ENCODE assay signal across 9 cellular contexts in the genomic region with DNA sequence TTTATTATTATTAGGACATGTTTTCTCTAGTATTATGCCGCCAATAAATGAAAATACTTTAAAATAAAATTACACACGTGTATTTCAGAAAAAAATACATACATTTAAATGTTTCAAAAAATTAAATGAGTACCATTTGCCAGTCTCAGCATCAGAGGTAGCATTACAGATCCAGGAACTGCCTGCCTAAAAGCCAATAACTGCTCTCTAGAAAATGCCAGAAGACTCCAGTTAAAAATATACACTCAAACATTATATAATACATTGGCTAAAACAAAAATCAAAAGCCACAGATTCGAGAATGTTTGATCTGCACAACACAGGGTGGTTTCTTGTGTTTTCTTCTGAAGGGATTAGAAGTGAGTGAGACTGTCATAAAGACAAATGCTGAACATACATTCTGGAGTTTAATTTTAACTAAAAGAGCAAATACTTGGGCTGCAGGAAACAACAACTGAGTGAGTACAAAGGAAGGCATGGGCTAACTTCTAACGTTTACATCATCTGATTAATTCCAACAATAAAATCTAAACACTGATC.
DNase-seq lines count a peak whose midpoint lies in the region; ATAC-seq and TF ChIP-seq lines count a peak whose summit lies in the region.
"Had no signal": no experiment of that assay in that cellular context is flagged by ENCODE, and none has a peak within 500 bp of the region (broad histone marks: within the 10 kb centered on the region; RNA-seq: fewer than 3 reads in every experiment).

No MANE protein-coding gene starts in this region.

- intact Hi-C loops in ascending aorta (cut with DNase I): no loop called here
- intact Hi-C loops in lower lobe of right lung (cut with DNase I): no loop called here
- intact Hi-C loops in thyroid gland (cut with DNase I): no loop called here

- peaks cover 3% of the 10 kb centered on the region for H3K9me3 Mint-ChIP-seq in activated naive CD4-positive, alpha-beta T cell treated with anti-CD3 and anti-CD28 coated beads, Interleukin-2, amount 10 ng/mL, durations not matched to agents 7 days and 5 days

- 41 to 43% methylated on average over 4 of the region's 4 CpGs for WGBS in thyroid gland, 2 donors

- ATAC-seq in lower lobe of right lung: no peak

- no peaks in the 10 kb centered on the region for H3K36me3 ChIP-seq in ascending aorta
- H3K36me3 ChIP-seq in lower lobe of right lung: no peaks in the 10 kb centered on the region
- H3K36me3 ChIP-seq in thyroid gland: no peaks in the 10 kb centered on the region

- H3K27me3 ChIP-seq in ascending aorta (no peaks in the 10 kb centered on the region), lower lobe of right lung (ENCODE audit: low read depth) (no peaks in the 10 kb centered on the region), thyroid gland (no peaks in the 10 kb centered on the region)

- H3K4me1 Mint-ChIP-seq in activated naive CD4-positive, alpha-beta T cell treated with anti-CD3 and anti-CD28 coated beads, Interleukin-2, amount 10 ng/mL, durations not matched to agents 7 days and 5 days: peaks cover 36% of the 10 kb centered on the region

- CTCF ChIA-PET in activated naive CD4-positive, alpha-beta T cell treated with anti-CD3 and anti-CD28 coated beads, Interleukin-2, amount 10 ng/mL, durations not matched to agents 7 days and 5 days (lab: Charles Lee): interaction anchor here (1.4 kb wide), 1 partner anchor 12 kb away, joined by 4 read pairs; no protein-coding TSS in a partner anchor

- H3K4me3 ChIP-seq in ascending aorta (peak overlapping the region; percentile 26 to 36), lower lobe of right lung (peak overlapping the region; percentile 18), thyroid gland (replicated peaks in 1 of 3) (no peak overlapping the region)

- peak overlapping the region; percentile 54 for H3K4me3 Mint-ChIP-seq in activated naive CD4-positive, alpha-beta T cell treated with anti-CD3 and anti-CD28 coated beads, Interleukin-2, amount 10 ng/mL, durations not matched to agents 7 days and 5 days

- TF ChIP-seq CTCF in ascending aorta (IDR thresholded peaks at IDR 0.05): no peak
- no peak for TF ChIP-seq CTCF in lower lobe of right lung (IDR thresholded peaks at IDR 0.05)
- no peak for TF ChIP-seq CTCF in thyroid gland (IDR thresholded peaks at IDR 0.05)

- peaks cover under 1% of the 10 kb centered on the region for H3K27me3 Mint-ChIP-seq in activated naive CD4-positive, alpha-beta T cell treated with anti-CD3 and anti-CD28 coated beads, Interleukin-2, amount 10 ng/mL, durations not matched to agents 7 days and 5 days

- H3K9me3 ChIP-seq in ascending aorta (no peaks in the 10 kb centered on the region), lower lobe of right lung (no peaks in the 10 kb centered on the region), thyroid gland (no peaks in the 10 kb centered on the region)

- H3K4me1 ChIP-seq in ascending aorta (peaks cover 0 to 26% of the 10 kb centered on the region in 2 donors), lower lobe of right lung (peaks cover 33% of the 10 kb centered on the region), thyroid gland (peaks cover 27 to 40% of the 10 kb centered on the region in 2 donors)

- no peak for TF ChIP-seq POLR2A in thyroid gland (IDR thresholded peaks at IDR 0.05)

- peak overlapping the region; percentile 82 for H3K27ac Mint-ChIP-seq in activated naive CD4-positive, alpha-beta T cell treated with anti-CD3 and anti-CD28 coated beads, Interleukin-2, amount 10 ng/mL, durations not matched to agents 7 days and 5 days

- no peak for DNase-seq in activated naive CD4-positive, alpha-beta T cell treated with anti-CD3 and anti-CD28 coated beads, Interleukin-2, amount 10 ng/mL, durations not matched to agents 7 days and 5 days
- DNase-seq in activated naive CD4-positive, alpha-beta T cell (lab: John Stamatoyannopoulos, UW): no peak
- DNase-seq in ascending aorta (ENCODE audit: low spot score in 2 of 2) (no peak), lower lobe of right lung (no peak), thyroid gland (no peak), NCI-H774 (lab: John Stamatoyannopoulos, UW) (no peak), ureter (ENCODE audit: low spot score) (no peak)
- DNase-seq in stimulated activated CD4-positive, alpha-beta T cell treated with anti-CD3 and anti-CD28 coated beads, Interleukin-4, amount 100 ng/mL, for 24 hours: no peak

- H3K27ac ChIP-seq in ascending aorta: peak overlapping the region; percentile 60 to 64
- H3K27ac ChIP-seq in lower lobe of right lung: peak overlapping the region; percentile 77
- peak overlapping the region; percentile 12 to 63 (median 46) for H3K27ac ChIP-seq in thyroid gland
- H3K27ac ChIP-seq: C4-2B had no signal

- H3K36me3 Mint-ChIP-seq in activated naive CD4-positive, alpha-beta T cell treated with anti-CD3 and anti-CD28 coated beads, Interleukin-2, amount 10 ng/mL, durations not matched to agents 7 days and 5 days: peaks cover 8% of the 10 kb centered on the region

Comparison
In these comparisons a context has a peak if more than half of its experiments do, and no peak if none do; other contexts are left out.
1. H3K4me3 ChIP-seq: peak in ascending aorta (2 of 2) and lower lobe of right lung (single experiment); none in thyroid gland (0 of 3).
2. Peak in every context shown above with its lines, with median percentiles within 50 percentile points of each other: H3K27ac ChIP-seq.